Comparison of ENCODE assay signal across 1 cellular context in genomic region chr11:58745705-58746364, GRCh38.
A peak's percentile ranks its signal among the peaks of the same experiment; 100 is the strongest.
TF ChIP-seq lines count a peak whose summit lies in the region.

No MANE protein-coding gene starts in this region.

TF ChIP-seq in K562, 482 proteins besides CTCF, POLR2A, EP300 and RAD21 (continued from another document and continues in another):
- peak; percentile 88 for TF ChIP-seq CHAMP1 (IDR thresholded peaks at IDR 0.05)
- no peak for TF ChIP-seq HNRNPL (IDR thresholded peaks at IDR 0.05; ENCODE audit: low read depth, low read length)
- TF ChIP-seq SMAD3 (CRISPR knock-in tag; conservative IDR thresholded peaks at IDR 0.05), result no peak
- TF ChIP-seq ZNF785 (CRISPR knock-in tag; IDR thresholded peaks at IDR 0.05), result no peak
- no peak for TF ChIP-seq ZBTB1 (CRISPR knock-in tag; IDR thresholded peaks at IDR 0.05; ENCODE audit: borderline replicate concordance, low read depth)
- TF ChIP-seq ZNF449 (CRISPR knock-in tag; IDR thresholded peaks at IDR 0.05), result no peak
- TF ChIP-seq, protein P1, sequence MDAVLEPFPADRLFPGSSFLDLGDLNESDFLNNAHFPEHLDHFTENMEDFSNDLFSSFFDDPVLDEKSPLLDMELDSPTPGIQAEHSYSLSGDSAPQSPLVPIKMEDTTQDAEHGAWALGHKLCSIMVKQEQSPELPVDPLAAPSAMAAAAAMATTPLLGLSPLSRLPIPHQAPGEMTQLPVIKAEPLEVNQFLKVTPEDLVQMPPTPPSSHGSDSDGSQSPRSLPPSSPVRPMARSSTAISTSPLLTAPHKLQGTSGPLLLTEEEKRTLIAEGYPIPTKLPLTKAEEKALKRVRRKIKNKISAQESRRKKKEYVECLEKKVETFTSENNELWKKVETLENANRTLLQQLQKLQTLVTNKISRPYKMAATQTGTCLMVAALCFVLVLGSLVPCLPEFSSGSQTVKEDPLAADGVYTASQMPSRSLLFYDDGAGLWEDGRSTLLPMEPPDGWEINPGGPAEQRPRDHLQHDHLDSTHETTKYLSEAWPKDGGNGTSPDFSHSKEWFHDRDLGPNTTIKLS (IDR thresholded peaks at IDR 0.05; ENCODE audit: borderline replicate concordance, low read depth), result no peak
- TF ChIP-seq KLF6 (CRISPR knock-in tag; IDR thresholded peaks at IDR 0.05; ENCODE audit: borderline replicate concordance), result no peak
- no peak for TF ChIP-seq ZBTB12 (CRISPR knock-in tag; IDR thresholded peaks at IDR 0.05)
- TF ChIP-seq TCFL5 (CRISPR knock-in tag; conservative IDR thresholded peaks at IDR 0.05), result no peak
- no peak for TF ChIP-seq MAZ (CRISPR knock-in tag; conservative IDR thresholded peaks at IDR 0.05 in 1 of 2, IDR thresholded peaks at IDR 0.05 in 1 of 2)
- TF ChIP-seq ZNF436 (CRISPR knock-in tag; IDR thresholded peaks at IDR 0.05), result no peak
- TF ChIP-seq TRIM28 (IDR thresholded peaks at IDR 0.05), result peak; percentile 55; the same call in 1 of the 2 replicates
- TF ChIP-seq KLF16 (IDR thresholded peaks at IDR 0.05), result peak; percentile 85
- TF ChIP-seq KAT2B (IDR thresholded peaks at IDR 0.05; ENCODE audit: low read depth, low read length), result no peak
- TF ChIP-seq TOE1 (IDR thresholded peaks at IDR 0.05; ENCODE audit: borderline replicate concordance), result peak; percentile 46; the same call in 1 of the 2 replicates
- no peak for TF ChIP-seq TOE1 (CRISPR knock-in tag; IDR thresholded peaks at IDR 0.05; ENCODE audit: borderline replicate concordance, low read depth)
- TF ChIP-seq MED1 (CRISPR knock-in tag; IDR thresholded peaks at IDR 0.05; ENCODE audit: borderline replicate concordance), result no peak
- TF ChIP-seq, protein P2, sequence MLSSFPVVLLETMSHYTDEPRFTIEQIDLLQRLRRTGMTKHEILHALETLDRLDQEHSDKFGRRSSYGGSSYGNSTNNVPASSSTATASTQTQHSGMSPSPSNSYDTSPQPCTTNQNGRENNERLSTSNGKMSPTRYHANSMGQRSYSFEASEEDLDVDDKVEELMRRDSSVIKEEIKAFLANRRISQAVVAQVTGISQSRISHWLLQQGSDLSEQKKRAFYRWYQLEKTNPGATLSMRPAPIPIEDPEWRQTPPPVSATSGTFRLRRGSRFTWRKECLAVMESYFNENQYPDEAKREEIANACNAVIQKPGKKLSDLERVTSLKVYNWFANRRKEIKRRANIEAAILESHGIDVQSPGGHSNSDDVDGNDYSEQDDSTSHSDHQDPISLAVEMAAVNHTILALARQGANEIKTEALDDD (IDR thresholded peaks at IDR 0.05), result peak; percentile 36; the same call in 1 of the 2 replicates
- TF ChIP-seq ZNF584 (CRISPR knock-in tag; IDR thresholded peaks at IDR 0.05; ENCODE audit: low read depth), result no peak
- TF ChIP-seq U2AF1 (optimal IDR thresholded peaks at IDR 0.05; ENCODE audit: low read depth, low read length), result no peak
- no peak for TF ChIP-seq POLR3A (IDR thresholded peaks at IDR 0.05; ENCODE audit: borderline replicate concordance, extremely low read depth, insufficient read depth, insufficient read length)
- no peak for TF ChIP-seq ZFX (CRISPR knock-in tag; IDR thresholded peaks at IDR 0.05)
- peak in 1 of 2 experiments; percentile 93; a peak in 2 of 4 replicates for TF ChIP-seq HDAC1 (IDR thresholded peaks at IDR 0.05)
- TF ChIP-seq C11orf30 (IDR thresholded peaks at IDR 0.05; ENCODE audit: low read depth), result peak; percentile 65; the same call in 1 of the 2 replicates
- no peak for TF ChIP-seq RBFOX2 (IDR thresholded peaks at IDR 0.05; ENCODE audit: low read depth, low read length)
- peak; percentile 14; the same call in 1 of the 2 replicates for TF ChIP-seq ARID3A (IDR thresholded peaks at IDR 0.05; ENCODE audit: borderline replicate concordance, low read depth, low read length)
- TF ChIP-seq AFF1 (IDR thresholded peaks at IDR 0.05; ENCODE audit: low read depth in 1 of 2, partially characterized antibody in 2 of 2), result peak in 1 of 2 experiments; percentile 32
- TF ChIP-seq RNF2 (IDR thresholded peaks at IDR 0.05), result peak; percentile 65
- no peak for TF ChIP-seq SRSF3 (IDR thresholded peaks at IDR 0.05; ENCODE audit: insufficient read depth, low read length)
- TF ChIP-seq ZNF644 (tag; IDR thresholded peaks at IDR 0.05; ENCODE audit: low read depth), result peak; percentile 45
- peak; percentile 44 for TF ChIP-seq ELF1 (tag; IDR thresholded peaks at IDR 0.05)
- no peak for TF ChIP-seq ZNF3 (CRISPR knock-in tag; IDR thresholded peaks at IDR 0.05)
- TF ChIP-seq BACH1 (tag; IDR thresholded peaks at IDR 0.05), result no peak
- TF ChIP-seq ZNF316 (IDR thresholded peaks at IDR 0.05), result peak; percentile 71
- TF ChIP-seq TEAD4 (IDR thresholded peaks at IDR 0.05; ENCODE audit: low read length), result peak; percentile 80
- no peak for TF ChIP-seq TEAD4 (CRISPR knock-in tag; IDR thresholded peaks at IDR 0.05; ENCODE audit: borderline replicate concordance)
- no peak for TF ChIP-seq HMG20B (CRISPR knock-in tag; IDR thresholded peaks at IDR 0.05)
- peak; percentile 91 for TF ChIP-seq CBFA2T3 (IDR thresholded peaks at IDR 0.05)
- peak; percentile 89 for TF ChIP-seq DPF2 (IDR thresholded peaks at IDR 0.05)
- no peak for TF ChIP-seq IRF9 (tag; IDR thresholded peaks at IDR 0.05)
- peak; percentile 76 for TF ChIP-seq VEZF1 (CRISPR knock-in tag; IDR thresholded peaks at IDR 0.05)
- no peak for TF ChIP-seq KLF1 (tag; IDR thresholded peaks at IDR 0.05)
- TF ChIP-seq FOXP4 (CRISPR knock-in tag; IDR thresholded peaks at IDR 0.05; ENCODE audit: borderline replicate concordance), result no peak
- TF ChIP-seq, protein P3, sequence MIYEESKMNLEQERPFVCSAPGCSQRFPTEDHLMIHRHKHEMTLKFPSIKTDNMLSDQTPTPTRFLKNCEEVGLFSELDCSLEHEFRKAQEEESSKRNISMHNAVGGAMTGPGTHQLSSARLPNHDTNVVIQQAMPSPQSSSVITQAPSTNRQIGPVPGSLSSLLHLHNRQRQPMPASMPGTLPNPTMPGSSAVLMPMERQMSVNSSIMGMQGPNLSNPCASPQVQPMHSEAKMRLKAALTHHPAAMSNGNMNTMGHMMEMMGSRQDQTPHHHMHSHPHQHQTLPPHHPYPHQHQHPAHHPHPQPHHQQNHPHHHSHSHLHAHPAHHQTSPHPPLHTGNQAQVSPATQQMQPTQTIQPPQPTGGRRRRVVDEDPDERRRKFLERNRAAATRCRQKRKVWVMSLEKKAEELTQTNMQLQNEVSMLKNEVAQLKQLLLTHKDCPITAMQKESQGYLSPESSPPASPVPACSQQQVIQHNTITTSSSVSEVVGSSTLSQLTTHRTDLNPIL (CRISPR knock-in tag; IDR thresholded peaks at IDR 0.05), result no peak
